In the genomic region with DNA sequence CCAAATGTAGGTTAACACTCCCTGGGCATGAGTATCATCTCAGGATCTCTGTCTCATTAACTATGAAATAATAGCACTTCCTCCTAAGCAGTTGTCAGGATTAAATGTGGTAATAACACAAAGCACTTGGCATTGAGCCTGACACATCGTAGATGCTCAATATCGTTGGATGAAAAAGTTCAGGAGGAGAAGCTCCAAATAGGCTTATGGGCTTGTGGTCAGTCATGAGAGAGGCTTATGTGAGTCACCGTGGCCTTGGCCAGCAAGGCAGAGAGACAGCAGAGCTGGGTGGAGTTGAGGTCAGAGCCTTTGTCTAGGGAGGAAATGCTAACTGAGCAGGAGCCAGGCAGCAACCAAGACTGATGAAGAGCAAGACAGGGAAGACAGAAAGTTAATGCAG, we compare ENCODE assay signal across 9 cellular contexts.
DNase-seq lines count a peak whose midpoint lies in the region; ATAC-seq and TF ChIP-seq lines count a peak whose summit lies in the region.
"Had no signal": no experiment of that assay in that cellular context is flagged by ENCODE, and none has a peak within 500 bp of the region (broad histone marks: within the 10 kb centered on the region; RNA-seq: fewer than 3 reads in every experiment).

No MANE protein-coding gene starts in this region.

- H3K27ac ChIP-seq in left ventricle myocardium inferior (replicated peaks) (no peak overlapping the region), upper lobe of right lung (no peak overlapping the region)

- no peak overlapping the region for H3K4me3 Mint-ChIP-seq in activated CD4-positive, alpha-beta T cell treated with anti-CD3 and anti-CD28 coated beads, Interleukin-2, amount 10 ng/mL, durations not matched to agents 24 days and 14 days
- no peak overlapping the region for H3K4me3 Mint-ChIP-seq in activated CD4-positive, alpha-beta T cell treated with anti-CD3 and anti-CD28 coated beads for 36 hours
- no peak overlapping the region for H3K4me3 Mint-ChIP-seq in T-helper 17 cell
- H3K4me3 Mint-ChIP-seq: memory B cell had no signal

- H3K36me3 Mint-ChIP-seq in activated CD4-positive, alpha-beta T cell treated with anti-CD3 and anti-CD28 coated beads, Interleukin-2, amount 10 ng/mL, durations not matched to agents 24 days and 14 days (ENCODE audit: low read depth), result no peaks in the 10 kb centered on the region
- H3K36me3 Mint-ChIP-seq in activated CD4-positive, alpha-beta T cell treated with anti-CD3 and anti-CD28 coated beads for 36 hours (ENCODE audit: low read depth), result no peaks in the 10 kb centered on the region
- H3K36me3 Mint-ChIP-seq in T-helper 17 cell (ENCODE audit: low read depth), result peaks cover 5% of the 10 kb centered on the region
- H3K36me3 Mint-ChIP-seq: memory B cell had no signal

- H3K27me3 Mint-ChIP-seq in activated CD4-positive, alpha-beta T cell treated with anti-CD3 and anti-CD28 coated beads, Interleukin-2, amount 10 ng/mL, durations not matched to agents 24 days and 14 days, result no peaks in the 10 kb centered on the region
- H3K27me3 Mint-ChIP-seq in activated CD4-positive, alpha-beta T cell treated with anti-CD3 and anti-CD28 coated beads for 36 hours, result peaks cover 5% of the 10 kb centered on the region
- peaks cover 35% of the 10 kb centered on the region for H3K27me3 Mint-ChIP-seq in T-helper 17 cell

- CTCF ChIA-PET in activated CD4-positive, alpha-beta T cell treated with anti-CD3 and anti-CD28 coated beads for 36 hours (lab: Charles Lee), result interaction anchor here (0.8 to 1.1 kb wide), 4 partner anchors 12 to 222 kb away, joined by 3 to 4 read pairs (median 3); no protein-coding TSS in a partner anchor

- no peaks in the 10 kb centered on the region for H3K9me3 Mint-ChIP-seq in activated CD4-positive, alpha-beta T cell treated with anti-CD3 and anti-CD28 coated beads, Interleukin-2, amount 10 ng/mL, durations not matched to agents 24 days and 14 days
- H3K9me3 Mint-ChIP-seq in activated CD4-positive, alpha-beta T cell treated with anti-CD3 and anti-CD28 coated beads for 36 hours (ENCODE audit: low read depth), result no peaks in the 10 kb centered on the region
- H3K9me3 Mint-ChIP-seq: memory B cell had no signal

- no peak overlapping the region for H3K27ac Mint-ChIP-seq in activated CD4-positive, alpha-beta T cell treated with anti-CD3 and anti-CD28 coated beads, Interleukin-2, amount 10 ng/mL, durations not matched to agents 24 days and 14 days
- no peak overlapping the region for H3K27ac Mint-ChIP-seq in activated CD4-positive, alpha-beta T cell treated with anti-CD3 and anti-CD28 coated beads for 36 hours
- no peak overlapping the region for H3K27ac Mint-ChIP-seq in T-helper 17 cell
- H3K27ac Mint-ChIP-seq: memory B cell had no signal

- H3K4me1 ChIP-seq in left ventricle myocardium inferior, result peaks cover 10% of the 10 kb centered on the region
- no peaks in the 10 kb centered on the region for H3K4me1 ChIP-seq in upper lobe of right lung

- intact Hi-C loops in activated CD4-positive, alpha-beta T cell treated with anti-CD3 and anti-CD28 coated beads, Interleukin-2, amount 10 ng/mL, durations not matched to agents 24 days and 14 days (cut with micrococcal nuclease), result no loop called here
- intact Hi-C loops in activated CD4-positive, alpha-beta T cell treated with anti-CD3 and anti-CD28 coated beads for 36 hours (cut with DNase I, micrococcal nuclease), result no loop called here
- intact Hi-C loops in left ventricle myocardium inferior (cut with micrococcal nuclease) (no loop called here), upper lobe of right lung (cut with DNase I) (no loop called here)

- no peak overlapping the region for H3K4me3 ChIP-seq in left ventricle myocardium inferior
- no peak overlapping the region for H3K4me3 ChIP-seq in upper lobe of right lung

- H3K36me3 ChIP-seq in left ventricle myocardium inferior (no peaks in the 10 kb centered on the region), upper lobe of right lung (no peaks in the 10 kb centered on the region)

- POLR2A ChIA-PET in activated CD4-positive, alpha-beta T cell treated with anti-CD3 and anti-CD28 coated beads for 36 hours (lab: Charles Lee), result no interaction called here

- DNase-seq in activated CD4-positive, alpha-beta T cell treated with anti-CD3 and anti-CD28 coated beads, Interleukin-2, amount 10 ng/mL, durations not matched to agents 24 days and 14 days, result peak; percentile 63
- DNase-seq in activated CD4-positive, alpha-beta T cell treated with anti-CD3 and anti-CD28 coated beads for 36 hours, result no peak
- DNase-seq in T-helper 17 cell, result no peak
- DNase-seq in left ventricle myocardium inferior, result peak; percentile 25
- no peak for DNase-seq in upper lobe of right lung
- DNase-seq in activated CD4-positive, alpha-beta T cell treated with anti-CD3 and anti-CD28 coated beads, Interleukin-2, amount 50 U/mL, for 48 hours, result no peak

- H3K27me3 ChIP-seq in left ventricle myocardium inferior (ENCODE audit: low read depth) (no peaks in the 10 kb centered on the region), upper lobe of right lung (no peaks in the 10 kb centered on the region)

- no peak for ATAC-seq in activated CD4-positive, alpha-beta T cell treated with anti-CD3 and anti-CD28 coated beads for 36 hours
- ATAC-seq in T-helper 17 cell (peak; percentile 54), upper lobe of right lung (peak; percentile 94), HG03442 (IDR thresholded peaks at IDR 0.05; ENCODE audit: unreplicated experiment) (no peak), HG03469 (IDR thresholded peaks at IDR 0.05; ENCODE audit: unreplicated experiment) (no peak)

- TF ChIP-seq CTCF in left ventricle myocardium inferior (IDR thresholded peaks at IDR 0.05; ENCODE audit: borderline replicate concordance) (no peak), upper lobe of right lung (IDR thresholded peaks at IDR 0.05) (no peak)

- H3K9me3 ChIP-seq in T-helper 17 cell (ENCODE audit: control insufficient read depth, low read length, poor library complexity, severe bottlenecking), result no peaks in the 10 kb centered on the region
- no peaks in the 10 kb centered on the region for H3K9me3 ChIP-seq in left ventricle myocardium inferior (replicated peaks)
- no peaks in the 10 kb centered on the region for H3K9me3 ChIP-seq in upper lobe of right lung

- peaks cover 13% of the 10 kb centered on the region for H3K4me1 Mint-ChIP-seq in activated CD4-positive, alpha-beta T cell treated with anti-CD3 and anti-CD28 coated beads, Interleukin-2, amount 10 ng/mL, durations not matched to agents 24 days and 14 days
- H3K4me1 Mint-ChIP-seq in activated CD4-positive, alpha-beta T cell treated with anti-CD3 and anti-CD28 coated beads for 36 hours, result peaks cover 17% of the 10 kb centered on the region
- H3K4me1 Mint-ChIP-seq in T-helper 17 cell, result peaks cover 13% of the 10 kb centered on the region

Comparison
In these comparisons a context has a peak if more than half of its experiments do, and no peak if none do; other contexts are left out.
1. DNase-seq: peak in activated CD4-positive, alpha-beta T cell treated with anti-CD3 and anti-CD28 coated beads, Interleukin-2, amount 10 ng/mL, durations not matched to agents 24 days and 14 days (single experiment) and left ventricle myocardium inferior (single experiment); none in activated CD4-positive, alpha-beta T cell treated with anti-CD3 and anti-CD28 coated beads for 36 hours (single experiment), T-helper 17 cell (0 of 3), upper lobe of right lung (single experiment) and activated CD4-positive, alpha-beta T cell treated with anti-CD3 and anti-CD28 coated beads, Interleukin-2, amount 50 U/mL, for 48 hours (0 of 2).
2. ATAC-seq: peak in T-helper 17 cell (single experiment) and upper lobe of right lung (single experiment); none in activated CD4-positive, alpha-beta T cell treated with anti-CD3 and anti-CD28 coated beads for 36 hours (single experiment), HG03442 (single experiment) and HG03469 (single experiment).